8 cellular contexts compared by ENCODE assay signal in genomic region chr3:129278970-129279906, GRCh38. TPM values are rescaled to one million over a fixed set of nuclear protein-coding genes. Genes with fewer than 3 reads are reported as not detected.
DNase-seq lines count a peak whose midpoint lies in the region; ATAC-seq lines count a peak whose summit lies in the region.

No MANE protein-coding gene starts in this region.

- intact Hi-C loops in right cardiac atrium (cut with DNase I), result loop anchor here in 1 of 4 donors (5.0 kb wide), 1 partner anchor 38 kb away; a partner anchor contains a TSS
- intact Hi-C loops in sciatic nerve (cut with DNase I), result no loop called here

- in situ Hi-C loops in SK-MEL-5 (cut with HindIII; ENCODE audit: low pct_unique_long_range_greater_than_20kb, low sequenced_read_pairs), result no loop called here

- peak overlapping the region; percentile 75 for H3K4me3 ChIP-seq in right cardiac atrium (ENCODE audit: low read length)

- H3K4me1 ChIP-seq in right cardiac atrium (ENCODE audit: control insufficient read depth, insufficient read depth, low read length), result peaks cover 3% of the 10 kb centered on the region

- WGBS in right cardiac atrium, result under 1% methylated on average over 82 of the region's 82 CpGs

- H3K27ac ChIP-seq in right cardiac atrium (ENCODE audit: low read length), result peak overlapping the region; percentile 87

- no peaks in the 10 kb centered on the region for H3K27me3 ChIP-seq in right cardiac atrium (ENCODE audit: control insufficient read depth, insufficient read depth)

- peak; percentile 55 for DNase-seq in DMS79 treated with DMSO at 0.1 percent for 48 hours (lab: John Stamatoyannopoulos, UW)
- DNase-seq in SK-MEL-5 (ENCODE audit: low read depth, low spot score), result peak; percentile 50
- DNase-seq in activated naive CD8-positive, alpha-beta T cell treated with anti-CD3 and anti-CD28 coated beads, Interleukin-2, amount 50 U/mL, for 16 hours (ENCODE audit: low read depth, low spot score), result peak; percentile 21
- DNase-seq in right cardiac atrium, result peak; percentile 44 to 75 (median 71)
- DNase-seq in sciatic nerve (ENCODE audit: low spot score), result peak; percentile 68

- no peaks in the 10 kb centered on the region for H3K9me3 ChIP-seq in right cardiac atrium (ENCODE audit: control insufficient read depth, low read length)

- ATAC-seq in HG02973 (IDR thresholded peaks at IDR 0.05; ENCODE audit: unreplicated experiment), result peak; percentile 3
- peak; percentile 50 to 63 for ATAC-seq in right cardiac atrium
- peak; percentile 19 for ATAC-seq in sciatic nerve
- ATAC-seq in HG03442 (IDR thresholded peaks at IDR 0.05; ENCODE audit: unreplicated experiment), result no peak
- no peak for ATAC-seq in HG03175 (IDR thresholded peaks at IDR 0.05; ENCODE audit: unreplicated experiment)

RNA-seq across cellular contexts. Expression of gene HMCES, which starts 0.6 kb away (rescaled TPM):
- total RNA-seq in SK-MEL-5 (2014; rRNA removed; shearing (Covaris generic)), result 20.5 and 26.6 TPM in 2 replicates
- 24.8 and 31.7 TPM in 2 replicates for polyA plus RNA-seq in SK-MEL-5 (2015; cell fraction: cytosol; rRNA removed)
- 12.8 and 13.4 TPM in 2 replicates for polyA plus RNA-seq in SK-MEL-5 (2015; cell fraction: nucleus; rRNA removed)
- total RNA-seq in right cardiac atrium (10 to 100 TPM; 38.0 to 53.2 (median 42.3) TPM), sciatic nerve (36.6 TPM)
- polyA plus RNA-seq in right cardiac atrium, result 37.0 TPM

RNA-seq across cellular contexts. Expression of gene COPG1, which starts 29.8 kb away (rescaled TPM):
- 205 and 216 TPM in 2 replicates for total RNA-seq in SK-MEL-5 (2014; rRNA removed; shearing (Covaris generic))
- polyA plus RNA-seq in SK-MEL-5 (2015; cell fraction: cytosol; rRNA removed), result 191 and 228 TPM in 2 replicates
- polyA plus RNA-seq in SK-MEL-5 (2015; cell fraction: nucleus; rRNA removed), result 207 and 242 TPM in 2 replicates
- total RNA-seq in right cardiac atrium, result 100 to 1,000 TPM in 3 of 4 donors, 10 to 100 TPM in 1; 76.3 to 133 (median 108) TPM
- polyA plus RNA-seq in right cardiac atrium, result 83.2 TPM
- total RNA-seq in sciatic nerve, result 111 TPM

Comparison
In these comparisons a context has a peak if more than half of its experiments do, and no peak if none do; other contexts are left out.
1. DNase-seq: peak in every context shown above with its lines; median percentile 71 in right cardiac atrium; 68 in sciatic nerve; 55 in DMS79 treated with DMSO at 0.1 percent for 48 hours; 50 in SK-MEL-5; 21 in activated naive CD8-positive, alpha-beta T cell treated with anti-CD3 and anti-CD28 coated beads, Interleukin-2, amount 50 U/mL, for 16 hours.
2. ATAC-seq: peak in HG02973 (single experiment), right cardiac atrium (2 of 2) and sciatic nerve (single experiment); none in HG03442 (single experiment) and HG03175 (single experiment).